10 cellular contexts compared by ENCODE assay signal in the genomic region with DNA sequence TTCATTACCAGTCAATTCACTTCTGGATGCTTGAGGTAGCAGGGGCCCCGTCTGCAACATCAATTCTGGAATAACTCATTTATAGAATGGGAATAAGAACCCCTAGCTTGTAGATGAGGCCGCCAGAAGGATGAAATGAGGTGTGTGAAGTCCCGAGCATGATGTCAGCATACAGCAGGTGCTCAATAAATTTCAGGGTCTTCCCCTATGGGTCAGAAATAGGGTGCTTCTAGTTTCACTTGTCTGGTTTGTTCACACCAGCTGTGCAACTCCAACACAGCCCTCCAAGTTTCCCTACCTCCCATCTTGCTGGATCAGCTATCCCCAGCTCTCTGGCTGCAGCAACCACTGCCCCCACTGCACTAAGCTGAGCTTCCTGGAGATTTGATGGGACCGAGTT. TPM values are rescaled to one million over a fixed set of nuclear protein-coding genes. Genes with fewer than 3 reads are reported as not detected.
A peak's percentile ranks its signal among the peaks of the same experiment; 100 is the strongest.
DNase-seq lines count a peak whose midpoint lies in the region; ATAC-seq and TF ChIP-seq lines count a peak whose summit lies in the region.
"Had no signal": no experiment of that assay in that cellular context is flagged by ENCODE, and none has a peak within 500 bp of the region (broad histone marks: within the 10 kb centered on the region; RNA-seq: fewer than 3 reads in every experiment).

No MANE protein-coding gene starts in this region.

- no peaks in the 10 kb centered on the region for H3K9me3 ChIP-seq in colonic mucosa

- no peak overlapping the region for H3K4me3 ChIP-seq in colonic mucosa
- H3K4me3 ChIP-seq: K562 had no signal

- H3K4me1 ChIP-seq in colonic mucosa, result peaks cover 4% of the 10 kb centered on the region

- no peak overlapping the region for H3K9ac ChIP-seq in colonic mucosa (ENCODE audit: low read depth in 2 of 2, low read length in 2 of 2)

- no peaks in the 10 kb centered on the region for H3K36me3 ChIP-seq in colonic mucosa

- peak overlapping the region; percentile 95 for H3K27ac ChIP-seq in C4-2B
- peak overlapping the region; percentile 88 for H3K27ac ChIP-seq in colonic mucosa

- no peak for DNase-seq in colonic mucosa
- no peak for DNase-seq in iPS-NIHi11 (ENCODE audit: low spot score)
- no peak for DNase-seq in stimulated activated CD4-positive, alpha-beta T cell treated with anti-CD3 and anti-CD28 coated beads, Interleukin-4, amount 100 ng/mL, for 24 hours
- DNase-seq in NCI-H2029 treated with DMSO at 0.1 percent for 48 hours (lab: John Stamatoyannopoulos, UW), result no peak
- DNase-seq in SK-N-DZ (ENCODE audit: low spot score), result no peak
- DNase-seq: activated B cell treated with CpG ODN at 0.5 μM for 24 hours had no signal

- ATAC-seq in GM19395 (IDR thresholded peaks at IDR 0.05; ENCODE audit: unreplicated experiment) (peak; percentile 53), HG02973 (IDR thresholded peaks at IDR 0.05; ENCODE audit: unreplicated experiment) (peak; percentile 60)
- ATAC-seq: K562 had no signal

- TF ChIP-seq CTCF in C4-2B (conservative IDR thresholded peaks at IDR 0.05), result no peak
- TF ChIP-seq CTCF in colonic mucosa (IDR thresholded peaks at IDR 0.05), result no peak

- H3K27me3 ChIP-seq in colonic mucosa, result no peaks in the 10 kb centered on the region

- intact Hi-C loops in colonic mucosa (cut with DNase I), result no loop called here

RNA-seq across cellular contexts. Expression of a gene that starts 13.5 kb away (rescaled TPM):
- total RNA-seq in colonic mucosa, result 1 to 10 TPM; 4.3 to 6.8 TPM
- polyA plus RNA-seq in SK-N-DZ (2014; cell fraction: cytosol; rRNA removed), result not detected in 2 replicates
- polyA plus RNA-seq in SK-N-DZ (2014; cell fraction: nucleus; rRNA removed), result not detected in 2 replicates
